8 cellular contexts compared by ENCODE assay signal in genomic region chr9:87725356-87725899, GRCh38. TPM values are rescaled to one million over a fixed set of nuclear protein-coding genes. Genes with fewer than 3 reads are reported as not detected.
A peak's percentile ranks its signal among the peaks of the same experiment; 100 is the strongest.
DNase-seq lines count a peak whose midpoint lies in the region; ATAC-seq and TF ChIP-seq lines count a peak whose summit lies in the region.

No MANE protein-coding gene starts in this region.

- no peak overlapping the region for H2BK5ac ChIP-seq in trophoblast cell (ENCODE audit: low read depth, low read length, poor library complexity)

- H2BK12ac ChIP-seq in trophoblast cell (ENCODE audit: low read length): peak overlapping the region; percentile 21

- H3K27me3 Mint-ChIP-seq in activated T-helper 17 cell treated with anti-CD3 and anti-CD28 coated beads, Interleukin-2, amount 50 U/mL, for 72 hours: no peaks in the 10 kb centered on the region

- peak overlapping the region; percentile 92 for H4K8ac ChIP-seq in trophoblast cell (ENCODE audit: low read depth, low read length)

- H2BK120ac ChIP-seq in trophoblast cell (ENCODE audit: insufficient read depth, low read length, poor library complexity): no peak overlapping the region

- no peaks in the 10 kb centered on the region for H3K27me3 ChIP-seq in cardiac muscle cell
- H3K27me3 ChIP-seq in trophoblast cell (ENCODE audit: insufficient read depth, low read length): no peaks in the 10 kb centered on the region

- DNase-seq in GM04504 (ENCODE audit: low read depth) (peak; percentile 9), cardiac muscle cell (ENCODE audit: low read depth in 1 of 2, low spot score in 1 of 2) (peak in 1 of 2 donors; percentile 59), trophoblast cell (no peak), GOT3 (lab: John Stamatoyannopoulos, UW) (no peak), kidney tubule cell (ENCODE audit: low spot score) (no peak)

- no peak for TF ChIP-seq CTCF in cardiac muscle cell (IDR thresholded peaks at IDR 0.05; ENCODE audit: low read depth, low read length)

- H3K27ac ChIP-seq in cardiac muscle cell: peak overlapping the region; percentile 77
- peak overlapping the region; percentile 96 for H3K27ac ChIP-seq in trophoblast cell (ENCODE audit: low read depth, low read length)

- peak overlapping the region; percentile 92 for H4K91ac ChIP-seq in trophoblast cell (ENCODE audit: low read depth, low read length)

- H3K79me1 ChIP-seq in trophoblast cell (ENCODE audit: low read length): peaks cover 13% of the 10 kb centered on the region

- H3K4me2 ChIP-seq in trophoblast cell (ENCODE audit: low read length): peak overlapping the region; percentile 64

- no peak overlapping the region for H3K9ac ChIP-seq in trophoblast cell (ENCODE audit: low read length)

- peaks cover 23% of the 10 kb centered on the region for H3K36me3 Mint-ChIP-seq in activated T-helper 17 cell treated with anti-CD3 and anti-CD28 coated beads, Interleukin-2, amount 50 U/mL, for 72 hours (ENCODE audit: low read depth)

- H3K14ac ChIP-seq in trophoblast cell (ENCODE audit: low read length): peak overlapping the region; percentile 85

- no peak overlapping the region for H3K4ac ChIP-seq in trophoblast cell (ENCODE audit: low read depth, low read length)

- peak overlapping the region; percentile 50 for H2AFZ ChIP-seq in trophoblast cell (ENCODE audit: insufficient read depth, low read length, poor library complexity)

- H3K27ac Mint-ChIP-seq in activated T-helper 17 cell treated with anti-CD3 and anti-CD28 coated beads, Interleukin-2, amount 50 U/mL, for 72 hours: peak overlapping the region; percentile 92

- H3K36me3 ChIP-seq in cardiac muscle cell (peaks cover 12% of the 10 kb centered on the region), trophoblast cell (ENCODE audit: control insufficient read depth in 1 of 2, insufficient read depth in 2 of 2, low read length in 2 of 2) (peaks cover 3 to 11% of the 10 kb centered on the region in 2 experiments)

- no peak overlapping the region for H3K18ac ChIP-seq in trophoblast cell (ENCODE audit: low read length)

- H3K79me2 ChIP-seq in trophoblast cell (ENCODE audit: control insufficient read depth, insufficient read depth, low read length, poor library complexity): peaks cover 6% of the 10 kb centered on the region

- H4K12ac ChIP-seq in trophoblast cell (ENCODE audit: low read depth, low read length): peak overlapping the region; percentile 5

- H3K9me3 Mint-ChIP-seq in activated T-helper 17 cell treated with anti-CD3 and anti-CD28 coated beads, Interleukin-2, amount 50 U/mL, for 72 hours: no peaks in the 10 kb centered on the region

- no peak for ATAC-seq in activated T-helper 17 cell treated with anti-CD3 and anti-CD28 coated beads, Interleukin-2, amount 50 U/mL, for 72 hours (replicated peaks)
- ATAC-seq in GM21367 (IDR thresholded peaks at IDR 0.05; ENCODE audit: unreplicated experiment) (no peak), GM19328 (IDR thresholded peaks at IDR 0.05; ENCODE audit: unreplicated experiment) (no peak)

- H2AK5ac ChIP-seq in trophoblast cell (ENCODE audit: low read length): no peak overlapping the region

- H3K9me3 ChIP-seq in cardiac muscle cell (ENCODE audit: low read depth) (no peaks in the 10 kb centered on the region), trophoblast cell (ENCODE audit: insufficient read depth, low read depth, low read length) (no peaks in the 10 kb centered on the region)

- H3K4me1 ChIP-seq in cardiac muscle cell (ENCODE audit: low read depth) (no peaks in the 10 kb centered on the region), trophoblast cell (ENCODE audit: control insufficient read depth in 1 of 2, insufficient read depth in 2 of 2, low read length in 2 of 2) (peaks cover 0 to 5% of the 10 kb centered on the region in 2 experiments)

- peaks cover 6% of the 10 kb centered on the region for H3K4me1 Mint-ChIP-seq in activated T-helper 17 cell treated with anti-CD3 and anti-CD28 coated beads, Interleukin-2, amount 50 U/mL, for 72 hours

- H3K4me3 ChIP-seq in cardiac muscle cell (peak overlapping the region; percentile 42), trophoblast cell (ENCODE audit: low read depth, low read length) (peak overlapping the region; percentile 86)

- H3K4me3 Mint-ChIP-seq in activated T-helper 17 cell treated with anti-CD3 and anti-CD28 coated beads, Interleukin-2, amount 50 U/mL, for 72 hours: peak overlapping the region; percentile 94

- no peak overlapping the region for H3K23ac ChIP-seq in trophoblast cell (ENCODE audit: low read length)

- no CpG with 5 or more reads among the region's 25 CpGs for WGBS in trophoblast cell (ENCODE audit: extremely low coverage, insufficient coverage, insufficient read length)

RNA-seq across cellular contexts. Expression of gene CTSL, which starts 0.5 kb away (rescaled TPM):
- 10 to 100 TPM; 13.2 to 43.0 TPM for total RNA-seq in activated T-helper 17 cell treated with anti-CD3 and anti-CD28 coated beads, Interleukin-2, amount 50 U/mL, for 72 hours
- 87.9 and 97.0 TPM in 2 replicates for total RNA-seq in cardiac muscle cell
- 125 and 137 TPM in 2 replicates for polyA plus RNA-seq in cardiac muscle cell
- polyA plus RNA-seq in trophoblast cell (2013): 578 and 615 TPM in 2 replicates
